Comparison of ENCODE assay signal across 24 cellular contexts in genomic region chr5:171509467-171509866, GRCh38.
DNase-seq lines count a peak whose midpoint lies in the region; ATAC-seq, FAIRE-seq and TF ChIP-seq lines count a peak whose summit lies in the region.
"Had no signal": no experiment of that assay in that cellular context is flagged by ENCODE, and none has a peak within 500 bp of the region (broad histone marks: within the 10 kb centered on the region; RNA-seq: fewer than 3 reads in every experiment).

No MANE protein-coding gene starts in this region.

- no peaks in the 10 kb centered on the region for H3K36me3 ChIP-seq in pancreas
- H3K36me3 ChIP-seq: BLaER1 treated with 17β-estradiol and CSF1 and Interleukin-3, amounts not matched to agents 10 nM and 100 nM had no signal

- peaks cover 43% of the 10 kb centered on the region for H3K4me1 Mint-ChIP-seq in nephron progenitor cell
- H3K4me1 Mint-ChIP-seq: B cell had no signal

- H3K36me3 Mint-ChIP-seq in nephron progenitor cell (ENCODE audit: low read depth), result no peaks in the 10 kb centered on the region
- H3K36me3 Mint-ChIP-seq: CD8-positive, alpha-beta T cell had no signal

- ATAC-seq in Right ventricle myocardium inferior, result no peak
- no peak for ATAC-seq in right cardiac atrium
- ATAC-seq in pancreas, result no peak
- no peak for ATAC-seq in HG03039 (IDR thresholded peaks at IDR 0.05; ENCODE audit: unreplicated experiment)
- ATAC-seq: A549; CD8-positive, alpha-beta T cell; GM12878 had no signal

- H3K4me3 ChIP-seq in right cardiac atrium (ENCODE audit: low read length), result no peak overlapping the region
- no peak overlapping the region for H3K4me3 ChIP-seq in pancreas
- H3K4me3 ChIP-seq: A549; BLaER1 treated with 17β-estradiol and CSF1 and Interleukin-3, amounts not matched to agents 10 nM and 100 nM; GM12878 had no signal

- no peak for FAIRE-seq in pancreas (lab: Jason Lieb, UNC)
- FAIRE-seq: A549, D721Med, GM12878, GM12892, GM18507 had no signal

- H3K27me3 Mint-ChIP-seq in nephron progenitor cell (ENCODE audit: low read depth, poor library complexity), result peaks cover 29% of the 10 kb centered on the region

- H3K4me3 Mint-ChIP-seq in nephron progenitor cell, result no peak overlapping the region
- H3K4me3 Mint-ChIP-seq: B cell; CD4-positive, alpha-beta T cell; CD8-positive, alpha-beta T cell had no signal

- H3K4me1 ChIP-seq in right cardiac atrium (ENCODE audit: control insufficient read depth, insufficient read depth, low read length) (no peaks in the 10 kb centered on the region), pancreas (no peaks in the 10 kb centered on the region)
- H3K4me1 ChIP-seq: A549; BLaER1 treated with 17β-estradiol and CSF1 and Interleukin-3, amounts not matched to agents 10 nM and 100 nM; Caco-2 had no signal

- H3K27me3 ChIP-seq in right cardiac atrium (ENCODE audit: control insufficient read depth, insufficient read depth) (no peaks in the 10 kb centered on the region), pancreas (no peaks in the 10 kb centered on the region)
- H3K27me3 ChIP-seq: BLaER1 treated with 17β-estradiol and CSF1 and Interleukin-3, amounts not matched to agents 10 nM and 100 nM had no signal

- no peaks in the 10 kb centered on the region for H3K9me3 Mint-ChIP-seq in nephron progenitor cell
- H3K9me3 Mint-ChIP-seq: CD4-positive, alpha-beta T cell; CD8-positive, alpha-beta T cell had no signal

- intact Hi-C loops in Right ventricle myocardium inferior (cut with DNase I), result no loop called here
- intact Hi-C loops in right cardiac atrium (cut with DNase I), result no loop called here
- intact Hi-C loops in pancreas (cut with DNase I), result no loop called here

- DNase-seq in Right ventricle myocardium inferior (ENCODE audit: missing footprints) (peak; percentile 2), right cardiac atrium (no peak), nephron progenitor cell (no peak), pancreas (no peak)
- DNase-seq: AML-193; Caco-2; Calu3; CD4-positive, alpha-beta T cell; CD8-positive, alpha-beta T cell; DMS53; DMS79; DND-41; EL; GDM1 had no signal

- H3K9me3 ChIP-seq in right cardiac atrium (ENCODE audit: control insufficient read depth, low read length) (no peaks in the 10 kb centered on the region), pancreas (no peaks in the 10 kb centered on the region)
- H3K9me3 ChIP-seq: A549; BLaER1 treated with 17β-estradiol and CSF1 and Interleukin-3, amounts not matched to agents 10 nM and 100 nM; Caco-2 had no signal

- no peak for TF ChIP-seq CTCF in nephron progenitor cell (IDR thresholded peaks at IDR 0.05)
- TF ChIP-seq CTCF in pancreas (IDR thresholded peaks at IDR 0.05), result no peak

- 91% methylated on average over 7 of the region's 7 CpGs for WGBS in right cardiac atrium
- WGBS in pancreas, 2 donors, result 80 to 82% methylated on average over 7 of the region's 7 CpGs

- peak overlapping the region; percentile 9 for H3K27ac Mint-ChIP-seq in nephron progenitor cell
- H3K27ac Mint-ChIP-seq: B cell; CD4-positive, alpha-beta T cell; CD8-positive, alpha-beta T cell had no signal

- H3K27ac ChIP-seq in right cardiac atrium (ENCODE audit: low read length), result no peak overlapping the region
- H3K27ac ChIP-seq in pancreas, result no peak overlapping the region
- H3K27ac ChIP-seq: 22Rv1; A549; BLaER1 treated with 17β-estradiol and CSF1 and Interleukin-3, amounts not matched to agents 10 nM and 100 nM; C4-2B had no signal
